1 cellular context compared by ENCODE assay signal in the genomic region with DNA sequence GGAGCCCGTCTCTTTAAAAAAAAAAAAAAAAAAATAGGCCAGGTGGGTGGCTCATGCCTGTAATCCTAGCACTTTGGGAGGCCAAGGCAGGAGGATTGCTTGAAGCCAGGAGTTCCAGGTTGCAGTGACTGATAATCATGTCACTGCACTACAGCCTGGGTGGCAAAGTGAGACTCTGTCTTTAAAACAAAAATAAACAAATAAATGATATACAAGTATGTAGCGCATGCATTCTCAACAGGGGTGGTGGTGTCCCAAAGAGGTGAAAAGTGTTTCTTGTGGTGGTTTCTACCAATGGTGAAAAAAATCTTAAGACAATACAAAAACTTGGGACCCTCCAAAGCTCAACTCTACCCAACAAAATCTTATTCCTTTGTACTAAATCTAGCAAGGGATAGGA.
TF ChIP-seq lines count a peak whose summit lies in the region.

No MANE protein-coding gene starts in this region.

TF ChIP-seq in SK-N-SH, 30 proteins besides CTCF, POLR2A, EP300 and RAD21 (continued from another document):
- no peak for TF ChIP-seq RXRA (IDR thresholded peaks at IDR 0.05; ENCODE audit: borderline replicate concordance, low read depth)
- no peak for TF ChIP-seq POLR2AphosphoS5 (IDR thresholded peaks at IDR 0.05; ENCODE audit: low read depth, low read length)
- no peak for TF ChIP-seq TEAD4 (IDR thresholded peaks at IDR 0.05; ENCODE audit: borderline replicate concordance, insufficient read depth)
- TF ChIP-seq NFIC (IDR thresholded peaks at IDR 0.05; ENCODE audit: borderline replicate concordance): no peak
- TF ChIP-seq ELF1 (IDR thresholded peaks at IDR 0.05): no peak
- no peak for TF ChIP-seq MEF2A (IDR thresholded peaks at IDR 0.05; ENCODE audit: borderline replicate concordance, low read depth)
- no peak for TF ChIP-seq FOSL2 (IDR thresholded peaks at IDR 0.05; ENCODE audit: borderline replicate concordance, low read depth)
- TF ChIP-seq CHD2 (IDR thresholded peaks at IDR 0.05; ENCODE audit: low read length, partially characterized antibody): no peak
- TF ChIP-seq, protein P1, sequence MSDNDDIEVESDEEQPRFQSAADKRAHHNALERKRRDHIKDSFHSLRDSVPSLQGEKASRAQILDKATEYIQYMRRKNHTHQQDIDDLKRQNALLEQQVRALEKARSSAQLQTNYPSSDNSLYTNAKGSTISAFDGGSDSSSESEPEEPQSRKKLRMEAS (IDR thresholded peaks at IDR 0.05; ENCODE audit: low read depth): no peak
- TF ChIP-seq, protein P2, sequence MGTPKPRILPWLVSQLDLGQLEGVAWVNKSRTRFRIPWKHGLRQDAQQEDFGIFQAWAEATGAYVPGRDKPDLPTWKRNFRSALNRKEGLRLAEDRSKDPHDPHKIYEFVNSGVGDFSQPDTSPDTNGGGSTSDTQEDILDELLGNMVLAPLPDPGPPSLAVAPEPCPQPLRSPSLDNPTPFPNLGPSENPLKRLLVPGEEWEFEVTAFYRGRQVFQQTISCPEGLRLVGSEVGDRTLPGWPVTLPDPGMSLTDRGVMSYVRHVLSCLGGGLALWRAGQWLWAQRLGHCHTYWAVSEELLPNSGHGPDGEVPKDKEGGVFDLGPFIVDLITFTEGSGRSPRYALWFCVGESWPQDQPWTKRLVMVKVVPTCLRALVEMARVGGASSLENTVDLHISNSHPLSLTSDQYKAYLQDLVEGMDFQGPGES (IDR thresholded peaks at IDR 0.05; ENCODE audit: low read depth, low read length): no peak
- no peak for TF ChIP-seq FOXM1 (IDR thresholded peaks at IDR 0.05; ENCODE audit: low read depth)
- no peak for TF ChIP-seq ZBTB33 (IDR thresholded peaks at IDR 0.05; ENCODE audit: borderline replicate concordance, low read depth)
- no peak for TF ChIP-seq TCF12 (IDR thresholded peaks at IDR 0.05)
- no peak for TF ChIP-seq MXI1 (IDR thresholded peaks at IDR 0.05; ENCODE audit: low read depth, low read length)
- no peak for TF ChIP-seq GABPA (IDR thresholded peaks at IDR 0.05; ENCODE audit: low read depth)
- TF ChIP-seq SIN3A (IDR thresholded peaks at IDR 0.05; ENCODE audit: borderline replicate concordance, low read depth, low read length): no peak
- no peak for TF ChIP-seq RFX5 (IDR thresholded peaks at IDR 0.05; ENCODE audit: low read length)
